8 cellular contexts compared by ENCODE assay signal in the genomic region with DNA sequence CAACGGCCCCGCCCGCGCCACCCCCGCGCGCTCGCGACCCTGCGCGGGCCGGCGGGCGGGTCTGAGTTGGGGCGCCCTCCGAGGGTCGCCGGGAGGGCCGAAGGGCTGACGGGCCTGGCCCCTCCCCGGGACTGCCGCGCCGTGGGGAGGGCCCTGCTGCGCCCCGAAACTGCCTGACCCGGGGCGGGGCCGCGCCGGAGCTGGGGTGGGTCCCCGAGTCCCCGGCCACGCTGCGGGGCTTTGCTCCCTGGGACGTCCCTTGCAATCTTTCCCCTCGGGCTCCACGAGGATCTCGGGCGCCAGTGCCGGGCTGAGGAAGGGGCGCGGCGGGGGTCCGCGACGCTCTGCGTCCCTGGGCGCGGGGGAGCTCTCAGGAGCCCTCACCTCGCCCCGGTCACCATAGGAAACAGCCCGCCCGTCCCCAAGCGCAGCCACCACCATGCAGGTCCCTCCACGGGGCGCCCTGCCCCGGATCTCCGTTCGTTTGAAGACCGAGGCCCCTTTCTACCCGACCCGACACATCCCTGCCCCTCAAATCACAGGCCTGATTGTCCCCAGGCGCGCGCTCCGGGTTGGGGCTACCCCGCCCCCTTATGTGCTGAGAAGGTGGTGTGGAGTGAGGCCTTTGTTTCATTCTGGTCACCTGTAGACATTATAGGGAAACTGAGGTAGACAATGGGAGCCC. TPM values are rescaled to one million over a fixed set of nuclear protein-coding genes. Genes with fewer than 3 reads are reported as not detected.
A peak's percentile ranks its signal among the peaks of the same experiment; 100 is the strongest.
DNase-seq lines count a peak whose midpoint lies in the region; ATAC-seq, FAIRE-seq and TF ChIP-seq lines count a peak whose summit lies in the region.

No MANE protein-coding gene starts in this region.

- no peaks in the 10 kb centered on the region for H3K9me2 ChIP-seq in hepatocyte (replicated peaks; ENCODE audit: insufficient read depth)

- H3K9me3 ChIP-seq in HUES64 (ENCODE audit: insufficient read depth, low read depth, low read length), result no peaks in the 10 kb centered on the region
- H3K9me3 ChIP-seq in SJCRH30 (replicated peaks), result no peaks in the 10 kb centered on the region
- H3K9me3 ChIP-seq in hepatocyte (ENCODE audit: low read depth), result no peaks in the 10 kb centered on the region

- intact Hi-C loops in sciatic nerve (cut with DNase I), result no loop called here

- H3K4me3 ChIP-seq in GM06990 (replicated peaks; ENCODE audit: low read depth, low read length) (peak overlapping the region; percentile 89), HUES64 (ENCODE audit: low read length) (peak overlapping the region; percentile 98), SJCRH30 (peak overlapping the region; percentile 81), hepatocyte (peak overlapping the region; percentile 83)

- ATAC-seq in sciatic nerve (peak; percentile 51), HG03460 (IDR thresholded peaks at IDR 0.05; ENCODE audit: unreplicated experiment) (no peak)

- peak overlapping the region; percentile 100 for H3K4me2 ChIP-seq in hepatocyte

- peak overlapping the region; percentile 96 for H3K9ac ChIP-seq in HUES64 (ENCODE audit: low read depth, low read length)

- H3K27me3 ChIP-seq in GM06990 (replicated peaks; ENCODE audit: control insufficient read depth, insufficient read depth, low read length) (no peaks in the 10 kb centered on the region), HUES64 (ENCODE audit: insufficient read depth, low read length) (peaks cover 2% of the 10 kb centered on the region), SJCRH30 (no peaks in the 10 kb centered on the region), hepatocyte (no peaks in the 10 kb centered on the region)

- TF ChIP-seq POLR2A in H54 (IDR thresholded peaks at IDR 0.05; ENCODE audit: low read depth, low read length), result no peak; the same call in 1 of the 2 replicates

- no peak for TF ChIP-seq CTCF in GM06990 (IDR thresholded peaks at IDR 0.05; ENCODE audit: insufficient read depth, low read length, poor library complexity, severe bottlenecking)
- TF ChIP-seq CTCF in hepatocyte (IDR thresholded peaks at IDR 0.05; ENCODE audit: poor library complexity), result no peak

- H2AFZ ChIP-seq in hepatocyte, result peak overlapping the region; percentile 31

- DNase-seq in GM06990 (ENCODE audit: extremely low read depth, insufficient read length), result peak; percentile 82
- peak; percentile 91 to 92 for DNase-seq in SJCRH30
- peak; percentile 82 for DNase-seq in hepatocyte (ENCODE audit: low spot score)
- peak; percentile 84 for DNase-seq in sciatic nerve (ENCODE audit: low spot score)
- no peak for DNase-seq in H54 (ENCODE audit: insufficient read length, low spot score)

- peaks cover 79% of the 10 kb centered on the region for H3K79me2 ChIP-seq in hepatocyte

- peaks cover 28% of the 10 kb centered on the region for H3K36me3 ChIP-seq in GM06990 (ENCODE audit: control insufficient read depth, insufficient read depth, low read length)
- H3K36me3 ChIP-seq in HUES64 (ENCODE audit: insufficient read depth, low read length), result peaks cover 39% of the 10 kb centered on the region
- H3K36me3 ChIP-seq in SJCRH30, result peaks cover 41% of the 10 kb centered on the region
- H3K36me3 ChIP-seq in hepatocyte (replicated peaks; ENCODE audit: insufficient read depth, low read depth), result peaks cover 9% of the 10 kb centered on the region

- H3K27ac ChIP-seq in HUES64 (ENCODE audit: low read depth, low read length), result peak overlapping the region; percentile 99
- peak overlapping the region; percentile 56 for H3K27ac ChIP-seq in SJCRH30
- peak overlapping the region; percentile 93 for H3K27ac ChIP-seq in angular gyrus (ENCODE audit: low read depth, low read length)
- peak overlapping the region; percentile 100 for H3K27ac ChIP-seq in hepatocyte

- H4K20me1 ChIP-seq in hepatocyte (ENCODE audit: insufficient read depth, poor library complexity, severe bottlenecking), result peaks cover 55% of the 10 kb centered on the region

- under 1% methylated on average over 68 of the region's 68 CpGs for WGBS in HUES64
- under 1% methylated on average over 22 of the region's 68 CpGs for WGBS in hepatocyte (ENCODE audit: low lambda C conversion rate, missing lambda C conversion rate)

- H3K4me1 ChIP-seq in HUES64 (ENCODE audit: insufficient read depth, low read length), result peaks cover 15% of the 10 kb centered on the region; the same call in 1 of the 2 replicates
- peaks cover 27% of the 10 kb centered on the region for H3K4me1 ChIP-seq in SJCRH30
- peaks cover 34% of the 10 kb centered on the region for H3K4me1 ChIP-seq in hepatocyte (ENCODE audit: insufficient read depth)

- no peak for FAIRE-seq in H54 (lab: Jason Lieb, UNC)

RNA-seq across cellular contexts. Expression of a gene that starts 0.5 kb away (rescaled TPM):
- polyA plus RNA-seq in HUES64 (2013, experiment 1 of 2), result 2,066 TPM
- 2,328 TPM for polyA plus RNA-seq in HUES64 (2013, experiment 2 of 2)
- total RNA-seq in SJCRH30 (2014; rRNA removed; shearing (Covaris generic)), result 2,768 and 3,121 TPM in 2 replicates
- 3,207 and 3,298 TPM in 2 replicates for total RNA-seq in hepatocyte
- 2,719 and 2,832 TPM in 2 replicates for polyA plus RNA-seq in hepatocyte
- total RNA-seq in sciatic nerve, result 2,552 TPM

RNA-seq across cellular contexts. Expression of a gene that starts 15.1 kb away (rescaled TPM):
- polyA plus RNA-seq in HUES64 (2013, experiment 1 of 2), result not detected
- polyA plus RNA-seq in HUES64 (2013, experiment 2 of 2), result not detected
- 0.43 and 0.61 TPM in 2 replicates for total RNA-seq in SJCRH30 (2014; rRNA removed; shearing (Covaris generic))
- total RNA-seq in hepatocyte, result 1.8 and 3.7 TPM in 2 replicates
- polyA plus RNA-seq in hepatocyte, result 0.29 and 0.40 TPM in 2 replicates
- 1.6 TPM for total RNA-seq in sciatic nerve

RNA-seq across cellular contexts. Expression of a gene that starts 39.0 kb away (rescaled TPM):
- polyA plus RNA-seq in HUES64 (2013, experiment 1 of 2), result 22.5 TPM
- 20.7 TPM for polyA plus RNA-seq in HUES64 (2013, experiment 2 of 2)
- total RNA-seq in SJCRH30 (2014; rRNA removed; shearing (Covaris generic)), result 52.3 and 60.7 TPM in 2 replicates
- total RNA-seq in hepatocyte, result 18.3 and 20.9 TPM in 2 replicates
- polyA plus RNA-seq in hepatocyte, result 30.7 and 34.4 TPM in 2 replicates
- total RNA-seq in sciatic nerve, result 20.0 TPM
